In the genomic region with DNA sequence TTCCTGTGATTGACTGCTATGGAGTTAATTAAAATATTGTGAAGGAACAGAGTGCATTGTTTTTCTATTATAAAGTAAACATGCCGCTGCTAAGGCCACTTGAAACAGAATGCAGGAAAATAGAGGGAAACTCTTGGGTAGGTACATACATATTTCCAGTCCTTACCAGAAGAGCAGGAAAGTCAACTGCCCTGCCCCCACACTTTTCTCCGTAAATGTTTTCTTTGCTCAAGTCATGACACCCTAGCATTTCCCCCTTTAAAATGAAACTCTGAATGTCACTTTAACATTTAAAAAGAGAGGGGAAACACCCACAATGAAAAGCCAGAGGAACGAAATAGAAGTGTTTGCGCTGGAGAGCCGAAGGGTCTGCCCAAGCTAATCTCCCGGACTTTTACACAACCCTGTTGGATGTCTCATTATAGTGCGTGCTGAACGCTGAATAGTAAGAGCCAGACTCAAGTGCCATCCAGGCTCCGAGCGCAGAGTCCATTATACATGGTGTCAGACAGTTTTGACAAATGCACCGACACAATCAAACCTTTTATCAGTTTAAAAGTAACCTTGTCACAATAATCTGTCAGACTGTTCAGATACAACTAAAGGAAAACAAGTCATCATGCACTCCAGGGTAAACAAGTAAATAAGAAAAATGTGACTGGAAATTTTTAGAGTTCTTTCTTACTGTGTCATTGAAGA, we compare ENCODE assay signal across 11 cellular contexts.
DNase-seq lines count a peak whose midpoint lies in the region; ATAC-seq and TF ChIP-seq lines count a peak whose summit lies in the region.
"Had no signal": no experiment of that assay in that cellular context is flagged by ENCODE, and none has a peak within 500 bp of the region (broad histone marks: within the 10 kb centered on the region; RNA-seq: fewer than 3 reads in every experiment).

No MANE protein-coding gene starts in this region.

- H3K4me1 Mint-ChIP-seq in CD4-positive, alpha-beta T cell (ENCODE audit: low read depth): peaks cover 5% of the 10 kb centered on the region

- H3K9me3 Mint-ChIP-seq in CD4-positive, alpha-beta T cell: peaks cover 4% of the 10 kb centered on the region

- H3K27ac ChIP-seq in CD4-positive, alpha-beta T cell (ENCODE audit: low read depth, low read length): no peak overlapping the region
- no peak overlapping the region for H3K27ac ChIP-seq in dorsolateral prefrontal cortex
- H3K27ac ChIP-seq: PC-9 had no signal

- H3K9me3 ChIP-seq in CD4-positive, alpha-beta T cell (ENCODE audit: control insufficient read depth, low read length): no peaks in the 10 kb centered on the region

- H3K27me3 ChIP-seq in CD4-positive, alpha-beta T cell (ENCODE audit: control insufficient read depth, insufficient read depth, low read length): no peaks in the 10 kb centered on the region
- H3K27me3 ChIP-seq in dorsolateral prefrontal cortex: peaks cover 0 to 34% (median 0%) of the 10 kb centered on the region in 45 donors

- POLR2A ChIA-PET in CD4-positive, alpha-beta T cell (lab: Charles Lee): no interaction called here

- DNase-seq in CD4-positive, alpha-beta T cell: no peak
- peak; percentile 67 for DNase-seq in NCI-H1105 (lab: John Stamatoyannopoulos, UW)
- no peak for DNase-seq in dorsolateral prefrontal cortex
- DNase-seq in mucosa of gallbladder (ENCODE audit: low spot score): peak; percentile 14
- DNase-seq in cerebellar nuclear complex (lab: John Stamatoyannopoulos, UW): no peak
- DNase-seq in cortex of kidney (lab: John Stamatoyannopoulos, UW): no peak
- DNase-seq: activated effector memory CD4-positive, alpha-beta T cell treated with anti-CD3 and anti-CD28 coated beads, Interleukin-2, amount 50 U/mL, for 16 hours; GF-D8 had no signal

- H3K4me3 ChIP-seq in dorsolateral prefrontal cortex: peak overlapping the region in 50 of 59 donors; percentile 0 to 60 (median 32)
- H3K4me3 ChIP-seq: PC-9 had no signal

- no peak for TF ChIP-seq CTCF in CD4-positive, alpha-beta T cell (IDR thresholded peaks at IDR 0.05)
- no peak for TF ChIP-seq CTCF in dorsolateral prefrontal cortex (IDR thresholded peaks at IDR 0.05 in 54 of 56, conservative IDR thresholded peaks at IDR 0.05 in 2 of 56; ENCODE audit: low read depth in 1 of 56, partially characterized antibody in 56 of 56)

- intact Hi-C loops in CD4-positive, alpha-beta T cell (cut with DNase I, micrococcal nuclease): no loop called here
- intact Hi-C loops in dorsolateral prefrontal cortex (cut with DNase I): no loop called here

- H3K36me3 Mint-ChIP-seq in CD4-positive, alpha-beta T cell (ENCODE audit: low read depth): no peaks in the 10 kb centered on the region

- CTCF ChIA-PET in CD4-positive, alpha-beta T cell (lab: Charles Lee): no interaction called here

- H3K27ac Mint-ChIP-seq in CD4-positive, alpha-beta T cell: no peak overlapping the region

- H3K4me3 Mint-ChIP-seq in CD4-positive, alpha-beta T cell: peak overlapping the region; percentile 52

- H3K27me3 Mint-ChIP-seq in CD4-positive, alpha-beta T cell: no peaks in the 10 kb centered on the region

- ATAC-seq in CD4-positive, alpha-beta T cell (ENCODE audit: poor library complexity): no peak
- no peak for ATAC-seq in HG02571 (IDR thresholded peaks at IDR 0.05; ENCODE audit: unreplicated experiment)
- no peak for ATAC-seq in GM21381 (IDR thresholded peaks at IDR 0.05; ENCODE audit: unreplicated experiment)

Comparison
In these comparisons a context has a peak if more than half of its experiments do, and no peak if none do; other contexts are left out.
1. DNase-seq: peak in NCI-H1105 (single experiment) and mucosa of gallbladder (single experiment); none in CD4-positive, alpha-beta T cell (0 of 10), dorsolateral prefrontal cortex (0 of 10), cerebellar nuclear complex (0 of 2) and cortex of kidney (single experiment).